ENCODE assay signal across 28 cellular contexts in genomic region chr15:78718842-78719241, GRCh38.
"Had no signal": no experiment of that assay in that cellular context is flagged by ENCODE, and none has a peak within 500 bp of the region (broad histone marks: within the 10 kb centered on the region; RNA-seq: fewer than 3 reads in every experiment).

No MANE protein-coding gene starts in this region.

- DNase-seq: hippocampal formation; kidney glomerular epithelial cell; left colon; left lung; lower lobe of right lung; mammary epithelial cell; mesenchymal stem cell; naive thymus-derived CD8-positive, alpha-beta T cell; nucleus accumbens; psoas muscle; right lobe of liver; stimulated activated CD4-positive, alpha-beta T cell treated with anti-CD3 and anti-CD28 coated beads, Interleukin-12 subunit alpha, Interleukin-12 subunit beta, amount 100 ng/mL, for 4 hours; stimulated activated CD4-positive, alpha-beta T cell treated with anti-CD3 and anti-CD28 coated beads, Interleukin-15, amount 100 ng/mL, for 24 hours; stimulated activated CD4-positive, alpha-beta T cell treated with anti-CD3 and anti-CD28 coated beads, Interleukin-2, amount 100 ng/mL, for 24 hours; stimulated activated CD4-positive, alpha-beta T cell treated with anti-CD3 and anti-CD28 coated beads, Interleukin-4, amount 100 ng/mL, for 1 hour; stimulated activated naive B cell treated with anti-CD40 and anti-IgM and Interleukin-4, amounts not matched to agents 10 μg/mL and 1 μg/mL and 100 μg/mL, for 72 hours; stimulated activated naive CD8-positive, alpha-beta T cell treated with anti-CD3 and anti-CD28 coated beads, Interleukin-15, Interleukin-2, amounts not matched to agents 100 U/mL and 50 U/mL, for 24 hours; stomach; tibial artery; trophoblast cell; upper lobe of right lung had no signal

- H2AFZ ChIP-seq: parathyroid adenoma had no signal

- ATAC-seq: left lung; lower lobe of right lung; naive thymus-derived CD8-positive, alpha-beta T cell; psoas muscle; right lobe of liver; stimulated activated naive B cell treated with anti-CD40 and anti-IgM and Interleukin-4, amounts not matched to agents 10 μg/mL and 1 μg/mL and 100 μg/mL, for 72 hours; stimulated activated naive CD8-positive, alpha-beta T cell treated with anti-CD3 and anti-CD28 coated beads, Interleukin-15, Interleukin-2, amounts not matched to agents 100 U/mL and 50 U/mL, for 24 hours; upper lobe of right lung had no signal

- H3K9me3 ChIP-seq: left lung, lower lobe of right lung, psoas muscle, right atrium auricular region, right lobe of liver, suprapubic skin, thoracic aorta, tibial artery, upper lobe of right lung had no signal

- H3K27me3 ChIP-seq: right atrium auricular region, right lobe of liver had no signal

- H3K4me1 ChIP-seq: left lung, lower lobe of right lung, parathyroid adenoma, psoas muscle, right atrium auricular region, right lobe of liver, suprapubic skin, tibial artery, upper lobe of right lung had no signal

- H3K9ac ChIP-seq: parathyroid adenoma had no signal

- H3K36me3 ChIP-seq: left lung, lower lobe of right lung, right atrium auricular region, right lobe of liver, stomach, suprapubic skin, thoracic aorta, tibial artery, upper lobe of right lung had no signal

- H3K27ac ChIP-seq: left lung, lower lobe of right lung, parathyroid adenoma, psoas muscle, right atrium auricular region, right lobe of liver, skin epidermis, stomach, suprapubic skin, thoracic aorta, tibial artery, upper lobe of right lung had no signal

- H3K79me2 ChIP-seq: parathyroid adenoma had no signal

- FAIRE-seq: keratinocyte, urothelium cell line had no signal

- H3K4me3 ChIP-seq: left lung, lower lobe of right lung, psoas muscle, right atrium auricular region, right lobe of liver, skin epidermis, stomach, suprapubic skin, thoracic aorta, tibial artery, upper lobe of right lung had no signal
